Comparison of ENCODE assay signal across 1 cellular context in the genomic region with DNA sequence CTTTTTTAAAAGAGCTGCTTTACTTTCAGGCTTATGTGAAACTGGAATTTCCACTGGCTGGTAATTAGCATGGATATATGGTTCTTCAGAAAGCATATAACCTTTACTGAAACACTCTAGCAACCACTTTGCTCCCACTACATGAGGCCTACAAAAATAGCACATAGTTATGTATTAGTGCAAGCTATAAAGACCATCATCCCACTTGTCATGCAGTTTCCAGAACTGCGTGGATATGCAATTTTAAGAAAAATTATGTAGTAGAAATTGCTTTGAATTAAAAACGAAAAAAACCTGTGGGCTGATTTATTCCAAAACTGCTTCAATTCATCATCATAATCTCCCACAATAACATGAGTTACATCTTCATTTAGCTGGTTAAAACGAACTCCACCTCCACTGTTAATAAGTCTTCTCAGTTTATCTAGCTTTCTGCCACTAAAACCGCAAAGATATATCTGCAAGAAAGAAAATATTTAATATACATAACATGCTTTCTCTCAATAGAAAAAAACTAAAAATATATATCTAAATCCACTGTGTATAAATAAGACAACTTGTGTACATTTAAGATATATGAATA.
TF ChIP-seq lines count a peak whose summit lies in the region.

No MANE protein-coding gene starts in this region.

TF ChIP-seq in SK-N-SH, 30 proteins besides CTCF, POLR2A, EP300 and RAD21:
- TF ChIP-seq NFIC (IDR thresholded peaks at IDR 0.05; ENCODE audit: borderline replicate concordance), result no peak
- TF ChIP-seq, protein P1, sequence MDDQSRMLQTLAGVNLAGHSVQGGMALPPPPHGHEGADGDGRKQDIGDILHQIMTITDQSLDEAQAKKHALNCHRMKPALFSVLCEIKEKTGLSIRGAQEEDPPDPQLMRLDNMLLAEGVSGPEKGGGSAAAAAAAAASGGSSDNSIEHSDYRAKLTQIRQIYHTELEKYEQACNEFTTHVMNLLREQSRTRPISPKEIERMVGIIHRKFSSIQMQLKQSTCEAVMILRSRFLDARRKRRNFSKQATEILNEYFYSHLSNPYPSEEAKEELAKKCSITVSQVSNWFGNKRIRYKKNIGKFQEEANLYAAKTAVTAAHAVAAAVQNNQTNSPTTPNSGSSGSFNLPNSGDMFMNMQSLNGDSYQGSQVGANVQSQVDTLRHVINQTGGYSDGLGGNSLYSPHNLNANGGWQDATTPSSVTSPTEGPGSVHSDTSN (IDR thresholded peaks at IDR 0.05), result no peak
- no peak for TF ChIP-seq POLR2AphosphoS5 (IDR thresholded peaks at IDR 0.05; ENCODE audit: low read depth, low read length)
- TF ChIP-seq, protein P2, sequence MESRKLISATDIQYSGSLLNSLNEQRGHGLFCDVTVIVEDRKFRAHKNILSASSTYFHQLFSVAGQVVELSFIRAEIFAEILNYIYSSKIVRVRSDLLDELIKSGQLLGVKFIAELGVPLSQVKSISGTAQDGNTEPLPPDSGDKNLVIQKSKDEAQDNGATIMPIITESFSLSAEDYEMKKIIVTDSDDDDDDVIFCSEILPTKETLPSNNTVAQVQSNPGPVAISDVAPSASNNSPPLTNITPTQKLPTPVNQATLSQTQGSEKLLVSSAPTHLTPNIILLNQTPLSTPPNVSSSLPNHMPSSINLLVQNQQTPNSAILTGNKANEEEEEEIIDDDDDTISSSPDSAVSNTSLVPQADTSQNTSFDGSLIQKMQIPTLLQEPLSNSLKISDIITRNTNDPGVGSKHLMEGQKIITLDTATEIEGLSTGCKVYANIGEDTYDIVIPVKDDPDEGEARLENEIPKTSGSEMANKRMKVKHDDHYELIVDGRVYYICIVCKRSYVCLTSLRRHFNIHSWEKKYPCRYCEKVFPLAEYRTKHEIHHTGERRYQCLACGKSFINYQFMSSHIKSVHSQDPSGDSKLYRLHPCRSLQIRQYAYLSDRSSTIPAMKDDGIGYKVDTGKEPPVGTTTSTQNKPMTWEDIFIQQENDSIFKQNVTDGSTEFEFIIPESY (IDR thresholded peaks at IDR 0.05; ENCODE audit: borderline replicate concordance, low read depth), result no peak
- no peak for TF ChIP-seq ELF1 (IDR thresholded peaks at IDR 0.05)
- TF ChIP-seq JUND (IDR thresholded peaks at IDR 0.05), result no peak
- TF ChIP-seq, protein P3, sequence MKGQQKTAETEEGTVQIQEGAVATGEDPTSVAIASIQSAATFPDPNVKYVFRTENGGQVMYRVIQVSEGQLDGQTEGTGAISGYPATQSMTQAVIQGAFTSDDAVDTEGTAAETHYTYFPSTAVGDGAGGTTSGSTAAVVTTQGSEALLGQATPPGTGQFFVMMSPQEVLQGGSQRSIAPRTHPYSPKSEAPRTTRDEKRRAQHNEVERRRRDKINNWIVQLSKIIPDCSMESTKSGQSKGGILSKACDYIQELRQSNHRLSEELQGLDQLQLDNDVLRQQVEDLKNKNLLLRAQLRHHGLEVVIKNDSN (IDR thresholded peaks at IDR 0.05; ENCODE audit: borderline replicate concordance, low read depth), result no peak
- no peak for TF ChIP-seq RXRA (IDR thresholded peaks at IDR 0.05; ENCODE audit: borderline replicate concordance, low read depth)
- TF ChIP-seq TEAD4 (IDR thresholded peaks at IDR 0.05; ENCODE audit: borderline replicate concordance, insufficient read depth), result no peak
- no peak for TF ChIP-seq EZH2phosphoT487 (IDR thresholded peaks at IDR 0.05; ENCODE audit: borderline replicate concordance, low read depth)
- TF ChIP-seq, protein P4, sequence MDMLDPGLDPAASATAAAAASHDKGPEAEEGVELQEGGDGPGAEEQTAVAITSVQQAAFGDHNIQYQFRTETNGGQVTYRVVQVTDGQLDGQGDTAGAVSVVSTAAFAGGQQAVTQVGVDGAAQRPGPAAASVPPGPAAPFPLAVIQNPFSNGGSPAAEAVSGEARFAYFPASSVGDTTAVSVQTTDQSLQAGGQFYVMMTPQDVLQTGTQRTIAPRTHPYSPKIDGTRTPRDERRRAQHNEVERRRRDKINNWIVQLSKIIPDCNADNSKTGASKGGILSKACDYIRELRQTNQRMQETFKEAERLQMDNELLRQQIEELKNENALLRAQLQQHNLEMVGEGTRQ (IDR thresholded peaks at IDR 0.05; ENCODE audit: borderline replicate concordance, low read depth, low read length), result no peak
- TF ChIP-seq FOSL2 (IDR thresholded peaks at IDR 0.05; ENCODE audit: borderline replicate concordance, low read depth), result no peak
- no peak for TF ChIP-seq TCF12 (IDR thresholded peaks at IDR 0.05)
- no peak for TF ChIP-seq SIN3A (IDR thresholded peaks at IDR 0.05; ENCODE audit: borderline replicate concordance, low read depth, low read length)
- no peak for TF ChIP-seq CHD2 (IDR thresholded peaks at IDR 0.05; ENCODE audit: low read length, partially characterized antibody)
- TF ChIP-seq GATA2 (CRISPR knock-in tag; IDR thresholded peaks at IDR 0.05), result no peak
- TF ChIP-seq YY1 (IDR thresholded peaks at IDR 0.05; ENCODE audit: low read depth), result no peak
- TF ChIP-seq, protein P5, sequence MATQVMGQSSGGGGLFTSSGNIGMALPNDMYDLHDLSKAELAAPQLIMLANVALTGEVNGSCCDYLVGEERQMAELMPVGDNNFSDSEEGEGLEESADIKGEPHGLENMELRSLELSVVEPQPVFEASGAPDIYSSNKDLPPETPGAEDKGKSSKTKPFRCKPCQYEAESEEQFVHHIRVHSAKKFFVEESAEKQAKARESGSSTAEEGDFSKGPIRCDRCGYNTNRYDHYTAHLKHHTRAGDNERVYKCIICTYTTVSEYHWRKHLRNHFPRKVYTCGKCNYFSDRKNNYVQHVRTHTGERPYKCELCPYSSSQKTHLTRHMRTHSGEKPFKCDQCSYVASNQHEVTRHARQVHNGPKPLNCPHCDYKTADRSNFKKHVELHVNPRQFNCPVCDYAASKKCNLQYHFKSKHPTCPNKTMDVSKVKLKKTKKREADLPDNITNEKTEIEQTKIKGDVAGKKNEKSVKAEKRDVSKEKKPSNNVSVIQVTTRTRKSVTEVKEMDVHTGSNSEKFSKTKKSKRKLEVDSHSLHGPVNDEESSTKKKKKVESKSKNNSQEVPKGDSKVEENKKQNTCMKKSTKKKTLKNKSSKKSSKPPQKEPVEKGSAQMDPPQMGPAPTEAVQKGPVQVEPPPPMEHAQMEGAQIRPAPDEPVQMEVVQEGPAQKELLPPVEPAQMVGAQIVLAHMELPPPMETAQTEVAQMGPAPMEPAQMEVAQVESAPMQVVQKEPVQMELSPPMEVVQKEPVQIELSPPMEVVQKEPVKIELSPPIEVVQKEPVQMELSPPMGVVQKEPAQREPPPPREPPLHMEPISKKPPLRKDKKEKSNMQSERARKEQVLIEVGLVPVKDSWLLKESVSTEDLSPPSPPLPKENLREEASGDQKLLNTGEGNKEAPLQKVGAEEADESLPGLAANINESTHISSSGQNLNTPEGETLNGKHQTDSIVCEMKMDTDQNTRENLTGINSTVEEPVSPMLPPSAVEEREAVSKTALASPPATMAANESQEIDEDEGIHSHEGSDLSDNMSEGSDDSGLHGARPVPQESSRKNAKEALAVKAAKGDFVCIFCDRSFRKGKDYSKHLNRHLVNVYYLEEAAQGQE (IDR thresholded peaks at IDR 0.05; ENCODE audit: low read depth, low read length), result no peak
